ENCODE assay signal across 12 cellular contexts in genomic region chr1:28139033-28139712, GRCh38. TPM values are rescaled to one million over a fixed set of nuclear protein-coding genes. Genes with fewer than 3 reads are reported as not detected.
DNase-seq lines count a peak whose midpoint lies in the region; ATAC-seq, FAIRE-seq and TF ChIP-seq lines count a peak whose summit lies in the region.
"Had no signal": no experiment of that assay in that cellular context is flagged by ENCODE, and none has a peak within 500 bp of the region (broad histone marks: within the 10 kb centered on the region; RNA-seq: fewer than 3 reads in every experiment).

No MANE protein-coding gene starts in this region.

- H3K27ac ChIP-seq in AG04450 (ENCODE audit: low read depth, low read length) = peak overlapping the region; percentile 0
- H3K27ac ChIP-seq: ascending aorta, psoas muscle had no signal

- no peak for TF ChIP-seq POLR2A in GM12891 (IDR thresholded peaks at IDR 0.05; ENCODE audit: low read depth, low read length)

- CTCF ChIA-PET in AG04450 (lab: Charles Lee) = no interaction called here

- in situ Hi-C loops in KBM-7 (cut with MboI; ENCODE audit: low pct_unique_long_range_greater_than_20kb, low sequenced_read_pairs) = no loop called here

- H3K27me3 ChIP-seq in AG04450 (ENCODE audit: control insufficient read depth, insufficient read depth, low read length) = no peaks in the 10 kb centered on the region
- H3K27me3 ChIP-seq: ascending aorta, esophagus squamous epithelium had no signal

- peak; percentile 5 for FAIRE-seq in GM12891 (lab: Jason Lieb, UNC)

- POLR2A ChIA-PET in AG04450 (lab: Yijun Ruan, JAX) = no interaction called here

- ATAC-seq in HG03442 (IDR thresholded peaks at IDR 0.05; ENCODE audit: unreplicated experiment) = no peak
- ATAC-seq: psoas muscle had no signal

- TF ChIP-seq CTCF in AG04450 (IDR thresholded peaks at IDR 0.05; ENCODE audit: low read depth, low read length) (no peak), fibroblast of villous mesenchyme (IDR thresholded peaks at IDR 0.05; ENCODE audit: insufficient read depth, low read depth, low read length) (no peak)

- H3K4me3 ChIP-seq in AG04450 (ENCODE audit: low read depth, low read length) (no peak overlapping the region), fibroblast of villous mesenchyme (ENCODE audit: low read depth, low read length) (no peak overlapping the region)
- H3K4me3 ChIP-seq: ascending aorta, esophagus squamous epithelium, psoas muscle had no signal

- DNase-seq in AG04450 (ENCODE audit: low read depth, low spot score) (no peak), GM12891 (ENCODE audit: insufficient read length, low spot score) (no peak), SKM-1 treated with dmso at 0.1 percent for 144 hours (lab: John Stamatoyannopoulos, UW; ENCODE audit: unreplicated experiment) (peak; percentile 69), fibroblast of villous mesenchyme (ENCODE audit: low read depth) (peak; percentile 63), NCI-H2196 treated with DMSO at 0.1 percent for 48 hours (lab: John Stamatoyannopoulos, UW; ENCODE audit: unreplicated experiment) (no peak), KBM-7 (no peak)
- no peak for DNase-seq in activated T-cell treated with anti-CD3 and anti-CD28 coated beads, Interleukin-2, amount 50 U/mL, for 48 hours
- DNase-seq: esophagus squamous epithelium, NCI-H226 had no signal

- no peaks in the 10 kb centered on the region for H3K9me3 ChIP-seq in AG04450 (ENCODE audit: control insufficient read depth, insufficient read depth, low read length)
- H3K9me3 ChIP-seq: ascending aorta, esophagus squamous epithelium, psoas muscle had no signal

TF ChIP-seq in GM12891, 5 proteins besides CTCF, POLR2A, EP300 and RAD21:
- TF ChIP-seq SPI1 (IDR thresholded peaks at IDR 0.05; ENCODE audit: low read depth, low read length) (no peak), POLR2AphosphoS5 (IDR thresholded peaks at IDR 0.05; ENCODE audit: low read depth, low read length) (no peak), PAX5 (IDR thresholded peaks at IDR 0.05; ENCODE audit: insufficient read depth, low read length, severe bottlenecking) (no peak)
TF ChIP-seq in GM12891: peak in this region for 0.

RNA-seq across cellular contexts. Expression of gene PTAFR, which starts 37.3 kb away (rescaled TPM):
- polyA plus RNA-seq in AG04450 (2011; rRNA removed) = 0.09 and 0.12 TPM in 2 replicates
- 0.37 TPM in 1 of 2 replicates, not detected in the other for polyA minus RNA-seq in AG04450 (2011; rRNA and poly(A)+ RNA removed)
- 10.2 TPM for polyA plus RNA-seq in GM12891 (2012; ENCODE audit: low read depth, missing spikeins)
- under 0.01 TPM in 2 replicates for total RNA-seq in fibroblast of villous mesenchyme

RNA-seq across cellular contexts. Expression of gene EYA3, which starts 50.8 kb away (rescaled TPM):
- polyA plus RNA-seq in AG04450 (2011; rRNA removed) = 15.4 and 17.0 TPM in 2 replicates
- 49.7 and 59.8 TPM in 2 replicates for polyA minus RNA-seq in AG04450 (2011; rRNA and poly(A)+ RNA removed)
- 10.0 TPM for polyA plus RNA-seq in GM12891 (2012; ENCODE audit: low read depth, missing spikeins)
- total RNA-seq in fibroblast of villous mesenchyme = 13.9 and 26.3 TPM in 2 replicates

Comparison
In these comparisons a context has a peak if more than half of its experiments do, and no peak if none do; other contexts are left out.
1. DNase-seq: peak in SKM-1 treated with dmso at 0.1 percent for 144 hours (single experiment) and fibroblast of villous mesenchyme (single experiment); none in AG04450 (single experiment), GM12891 (single experiment), activated T-cell treated with anti-CD3 and anti-CD28 coated beads, Interleukin-2, amount 50 U/mL, for 48 hours (0 of 2), NCI-H2196 treated with DMSO at 0.1 percent for 48 hours (single experiment) and KBM-7 (single experiment).